ENCODE assay signal across 21 cellular contexts in the genomic region with DNA sequence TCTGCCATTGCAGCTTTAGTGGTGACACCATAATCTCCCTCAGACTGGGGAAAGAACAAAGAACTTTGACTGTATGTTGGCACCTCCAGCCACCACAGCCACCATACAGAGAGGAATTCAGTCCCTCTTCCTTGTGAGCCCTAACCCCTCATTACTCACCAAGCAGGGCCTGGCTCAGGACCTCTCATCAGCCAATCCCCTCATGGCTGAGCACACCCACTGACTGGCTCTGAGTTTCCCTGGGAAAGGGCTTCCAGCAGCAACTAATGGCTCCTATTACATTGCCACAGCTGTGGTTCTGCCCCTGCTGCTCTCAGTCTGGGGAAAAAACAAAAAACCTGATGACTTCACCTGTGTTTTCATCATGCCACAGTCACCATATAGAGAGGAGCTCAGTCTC.
"Had no signal": no experiment of that assay in that cellular context is flagged by ENCODE, and none has a peak within 500 bp of the region (broad histone marks: within the 10 kb centered on the region; RNA-seq: fewer than 3 reads in every experiment).

No MANE protein-coding gene starts in this region.

- H3K4me3 Mint-ChIP-seq: IgD-negative memory B cell had no signal

- H3K27me3 Mint-ChIP-seq: IgD-negative memory B cell had no signal

- H3K4me3 ChIP-seq: K562, SJSA1, SK-N-MC had no signal

- H3K9me3 ChIP-seq: SJSA1 had no signal

- H3K27ac ChIP-seq: KMS-11, SJSA1, SK-N-MC had no signal

- H3K27ac Mint-ChIP-seq: IgD-negative memory B cell had no signal

- DNase-seq: Kasumi-1, MM.1S, NCI-H1092 treated with DMSO at 0.1 percent for 48 hours, NCI-H1436, NCI-H187, NCI-H2029, NCI-H2081 treated with DMSO at 0.1 percent for 48 hours, NCI-H226, NCI-H446, NCI-H510A, NCI-H524 treated with DMSO at 0.1 percent for 48 hours, NCI-H69, NCI-H774, Right ventricle myocardium superior, RPMI8226, SIG-M5 had no signal

- ATAC-seq: K562 had no signal

- H3K4me1 ChIP-seq: SJSA1 had no signal

- H3K4me1 Mint-ChIP-seq: IgD-negative memory B cell had no signal

- H3K27me3 ChIP-seq: SJSA1 had no signal

- H3K36me3 ChIP-seq: SJSA1 had no signal

- H3K36me3 Mint-ChIP-seq: IgD-negative memory B cell had no signal
